Comparison of ENCODE assay signal across 26 cellular contexts in genomic region chr7:21763818-21764217, GRCh38.
"Had no signal": no experiment of that assay in that cellular context is flagged by ENCODE, and none has a peak within 500 bp of the region (broad histone marks: within the 10 kb centered on the region; RNA-seq: fewer than 3 reads in every experiment).

No MANE protein-coding gene starts in this region.

- ATAC-seq: activated CD8-positive, alpha-beta T cell treated with anti-CD3 and anti-CD28 coated beads, Interleukin-2, amount 10 ng/mL, durations not matched to agents 7 days and 5 days; activated T-cell treated with anti-CD3 and anti-CD28 coated beads, Interleukin-2, amount 50 U/mL, for 72 hours; Right ventricle myocardium inferior; T-cell had no signal

- H3K4me1 ChIP-seq: adrenal gland had no signal

- FAIRE-seq: colon, TTC549 had no signal

- H3K4me3 ChIP-seq: adrenal gland, SK-N-MC had no signal

- H3K4me3 Mint-ChIP-seq: activated B cell treated with CpG ODN at 0.5 μM for 24 hours; activated CD8-positive, alpha-beta T cell treated with anti-CD3 and anti-CD28 coated beads, Interleukin-2, amount 10 ng/mL, durations not matched to agents 7 days and 5 days; activated naive CD8-positive, alpha-beta T cell treated with anti-CD3 and anti-CD28 coated beads, Interleukin-2, amount 10 ng/mL, durations not matched to agents 7 days and 5 days; activated T-cell treated with anti-CD3 and anti-CD28 coated beads, Interleukin-2, amount 50 U/mL, for 72 hours; T-cell had no signal

- H3K27ac Mint-ChIP-seq: activated B cell treated with CpG ODN at 0.5 μM for 24 hours; activated CD8-positive, alpha-beta T cell treated with anti-CD3 and anti-CD28 coated beads, Interleukin-2, amount 10 ng/mL, durations not matched to agents 7 days and 5 days; activated naive CD8-positive, alpha-beta T cell treated with anti-CD3 and anti-CD28 coated beads, Interleukin-2, amount 10 ng/mL, durations not matched to agents 7 days and 5 days; activated T-cell treated with anti-CD3 and anti-CD28 coated beads, Interleukin-2, amount 50 U/mL, for 72 hours; T-cell had no signal

- H3K36me3 Mint-ChIP-seq: activated naive CD8-positive, alpha-beta T cell treated with anti-CD3 and anti-CD28 coated beads, Interleukin-2, amount 10 ng/mL, durations not matched to agents 7 days and 5 days; T-cell had no signal

- H3K4me1 Mint-ChIP-seq: activated B cell treated with CpG ODN at 0.5 μM for 24 hours had no signal

- DNase-seq: activated B cell treated with CpG ODN at 0.5 μM for 24 hours; activated CD4-positive, alpha-beta T cell treated with anti-CD3 and anti-CD28 coated beads for 4 hours; activated CD4-positive, alpha-beta T cell treated with anti-CD3 and anti-CD28 coated beads, Interleukin-2, amount 50 U/mL, for 4 hours; activated CD8-positive, alpha-beta T cell treated with anti-CD3 and anti-CD28 coated beads, Interleukin-2, amount 10 ng/mL, durations not matched to agents 7 days and 5 days; activated naive CD4-positive, alpha-beta T cell treated with anti-CD3 and anti-CD28 coated beads, Interleukin-2, amount 50 U/mL, for 16 hours; activated naive CD8-positive, alpha-beta T cell treated with anti-CD3 and anti-CD28 coated beads, Interleukin-2, amount 10 ng/mL, durations not matched to agents 7 days and 5 days; activated T-cell treated with anti-CD3 and anti-CD28 coated beads, Interleukin-2, amount 50 U/mL, for 72 hours; adrenal gland; anterior cingulate cortex; cerebellar nuclear complex; Karpas-422; NCI-H1105 treated with DMSO at 0.1 percent for 48 hours; NCI-H1436 treated with DMSO at 0.1 percent for 48 hours; NCI-H187; NCI-H2081; NCI-H2171; NCI-H2227 treated with DMSO at 0.1 percent for 48 hours; NCI-H446 treated with DMSO at 0.1 percent for 48 hours; NCI-H524 treated with DMSO at 0.1 percent for 48 hours; NCI-H774; T-cell; T1000 had no signal

- H3K27ac ChIP-seq: adrenal gland, SK-N-MC had no signal

- H3K36me3 ChIP-seq: adrenal gland had no signal

- H3K9me3 Mint-ChIP-seq: activated B cell treated with CpG ODN at 0.5 μM for 24 hours; activated naive CD8-positive, alpha-beta T cell treated with anti-CD3 and anti-CD28 coated beads, Interleukin-2, amount 10 ng/mL, durations not matched to agents 7 days and 5 days; activated T-cell treated with anti-CD3 and anti-CD28 coated beads, Interleukin-2, amount 50 U/mL, for 72 hours; T-cell had no signal

- H3K27me3 ChIP-seq: adrenal gland had no signal

- H3K9me3 ChIP-seq: adrenal gland had no signal
